ENCODE assay signal across 21 cellular contexts in genomic region chr15:28962851-28963710, GRCh38.
DNase-seq lines count a peak whose midpoint lies in the region; ATAC-seq and TF ChIP-seq lines count a peak whose summit lies in the region.
"Had no signal": no experiment of that assay in that cellular context is flagged by ENCODE, and none has a peak within 500 bp of the region (broad histone marks: within the 10 kb centered on the region; RNA-seq: fewer than 3 reads in every experiment).

No MANE protein-coding gene starts in this region.

- in situ Hi-C loops in gastrocnemius medialis (cut with MboI; ENCODE audit: low sequenced_read_pairs in 4 of 4), result no loop called here

- H4K20me1 ChIP-seq in osteoblast (ENCODE audit: insufficient read depth, low read length), result no peaks in the 10 kb centered on the region

- H3K4me3 Mint-ChIP-seq in activated T-helper 2 cell treated with anti-CD3 and anti-CD28 coated beads, Interferon-gamma antibody, Interleukin-2, Interleukin-4, amounts not matched to agents 10 μg/mL and 5 μg/mL and 100 μg/mL, durations not matched to agents 14 hours and 24 hours and 36 hours (ENCODE audit: low read depth), result no peak overlapping the region
- no peak overlapping the region for H3K4me3 Mint-ChIP-seq in WTC11
- H3K4me3 Mint-ChIP-seq: B cell, IgD-negative memory B cell, nephron had no signal

- peaks cover 16% of the 10 kb centered on the region for H3K4me1 Mint-ChIP-seq in activated T-helper 2 cell treated with anti-CD3 and anti-CD28 coated beads, Interferon-gamma antibody, Interleukin-2, Interleukin-4, amounts not matched to agents 10 μg/mL and 5 μg/mL and 100 μg/mL, durations not matched to agents 14 hours and 24 hours and 36 hours (ENCODE audit: low read depth)
- no peaks in the 10 kb centered on the region for H3K4me1 Mint-ChIP-seq in WTC11
- H3K4me1 Mint-ChIP-seq: B cell, IgD-negative memory B cell, nephron had no signal

- no peaks in the 10 kb centered on the region for H3K36me3 Mint-ChIP-seq in activated T-helper 2 cell treated with anti-CD3 and anti-CD28 coated beads, Interferon-gamma antibody, Interleukin-2, Interleukin-4, amounts not matched to agents 10 μg/mL and 5 μg/mL and 100 μg/mL, durations not matched to agents 14 hours and 24 hours and 36 hours (ENCODE audit: low read depth)
- H3K36me3 Mint-ChIP-seq in WTC11, result no peaks in the 10 kb centered on the region
- H3K36me3 Mint-ChIP-seq: IgD-negative memory B cell had no signal

- ATAC-seq in GM18502 (IDR thresholded peaks at IDR 0.05; ENCODE audit: poor library complexity, unreplicated experiment) (peak; percentile 67), HG02852 (IDR thresholded peaks at IDR 0.05; ENCODE audit: unreplicated experiment) (peak; percentile 56), WTC11 (no peak), gastrocnemius medialis (no peak), HG03342 (IDR thresholded peaks at IDR 0.05; ENCODE audit: unreplicated experiment) (no peak)
- ATAC-seq: heart right ventricle had no signal

- H3K36me3 ChIP-seq in osteoblast (ENCODE audit: insufficient read depth, low read length) (no peaks in the 10 kb centered on the region), gastrocnemius medialis (no peaks in the 10 kb centered on the region)
- H3K36me3 ChIP-seq: heart right ventricle had no signal

- H3K4me2 ChIP-seq in osteoblast (ENCODE audit: insufficient read depth, low read length), result no peak overlapping the region

- no peak for DNase-seq in activated T-helper 2 cell treated with anti-CD3 and anti-CD28 coated beads, Interferon-gamma antibody, Interleukin-2, Interleukin-4, amounts not matched to agents 10 μg/mL and 5 μg/mL and 100 μg/mL, durations not matched to agents 14 hours and 24 hours and 36 hours (ENCODE audit: low spot score)
- DNase-seq in osteoblast (ENCODE audit: insufficient read length, low spot score, missing footprints), result peak; percentile 6
- no peak for DNase-seq in WTC11 (ENCODE audit: low spot score)
- no peak for DNase-seq in gastrocnemius medialis
- DNase-seq: activated CD4-positive, alpha-beta T cell treated with anti-CD3 and anti-CD28 coated beads, Interleukin-2, amount 50 U/mL, for 4 hours; cerebellar nuclear complex; effector CD8-positive, alpha-beta T cell; heart right ventricle; kidney; mammary epithelial cell; NCI-H187; NCI-H345; RPMI8226 had no signal

- H3K27me3 ChIP-seq in osteoblast (ENCODE audit: insufficient read depth, low read length) (no peaks in the 10 kb centered on the region), gastrocnemius medialis (no peaks in the 10 kb centered on the region)

- no peak for TF ChIP-seq POLR2A in gastrocnemius medialis (IDR thresholded peaks at IDR 0.05)

- intact Hi-C loops in activated T-helper 2 cell treated with anti-CD3 and anti-CD28 coated beads, Interferon-gamma antibody, Interleukin-2, Interleukin-4, amounts not matched to agents 10 μg/mL and 5 μg/mL and 100 μg/mL, durations not matched to agents 14 hours and 24 hours and 36 hours (cut with micrococcal nuclease), result loop anchor here (1.0 kb wide), 1 partner anchor 8 kb away; no protein-coding TSS in a partner anchor
- intact Hi-C loops in gastrocnemius medialis (cut with DNase I; ENCODE audit: low total_unique reads), result no loop called here

- H3K4me3 ChIP-seq in osteoblast (ENCODE audit: insufficient read depth, low read length), result no peak overlapping the region
- H3K4me3 ChIP-seq in gastrocnemius medialis, result no peak overlapping the region
- H3K4me3 ChIP-seq: heart right ventricle had no signal

- no peaks in the 10 kb centered on the region for H3K9me3 ChIP-seq in osteoblast (ENCODE audit: low read depth, low read length)
- H3K9me3 ChIP-seq in gastrocnemius medialis, result no peaks in the 10 kb centered on the region
- H3K9me3 ChIP-seq: heart right ventricle had no signal

- no peak overlapping the region for H2AFZ ChIP-seq in osteoblast (ENCODE audit: low read length)

- H3K27ac ChIP-seq in osteoblast (ENCODE audit: low read depth, low read length) (no peak overlapping the region), gastrocnemius medialis (no peak overlapping the region)
- H3K27ac ChIP-seq: heart right ventricle, HL-60 had no signal

- H3K27ac Mint-ChIP-seq in activated T-helper 2 cell treated with anti-CD3 and anti-CD28 coated beads, Interferon-gamma antibody, Interleukin-2, Interleukin-4, amounts not matched to agents 10 μg/mL and 5 μg/mL and 100 μg/mL, durations not matched to agents 14 hours and 24 hours and 36 hours, result peak overlapping the region; percentile 36
- H3K27ac Mint-ChIP-seq in WTC11, result no peak overlapping the region
- H3K27ac Mint-ChIP-seq: B cell, IgD-negative memory B cell, nephron, progenitor cell of endocrine pancreas had no signal

- H3K79me2 ChIP-seq in osteoblast (ENCODE audit: insufficient read depth, low read length), result no peaks in the 10 kb centered on the region

- H3K9me3 Mint-ChIP-seq in activated T-helper 2 cell treated with anti-CD3 and anti-CD28 coated beads, Interferon-gamma antibody, Interleukin-2, Interleukin-4, amounts not matched to agents 10 μg/mL and 5 μg/mL and 100 μg/mL, durations not matched to agents 14 hours and 24 hours and 36 hours, result no peaks in the 10 kb centered on the region
- H3K9me3 Mint-ChIP-seq in WTC11, result no peaks in the 10 kb centered on the region

- POLR2A ChIA-PET in WTC11 (lab: Charles Lee), result no interaction called here

- CTCF ChIA-PET in WTC11 (lab: Charles Lee), result interaction anchor here (1.0 kb wide), 1 partner anchor 127 kb away, joined by 3 read pairs; no protein-coding TSS in a partner anchor

- H3K27me3 Mint-ChIP-seq in activated T-helper 2 cell treated with anti-CD3 and anti-CD28 coated beads, Interferon-gamma antibody, Interleukin-2, Interleukin-4, amounts not matched to agents 10 μg/mL and 5 μg/mL and 100 μg/mL, durations not matched to agents 14 hours and 24 hours and 36 hours (ENCODE audit: low read depth), result peaks cover 6% of the 10 kb centered on the region
- H3K27me3 Mint-ChIP-seq in WTC11 (ENCODE audit: low read depth), result no peaks in the 10 kb centered on the region
- H3K27me3 Mint-ChIP-seq: IgD-negative memory B cell, progenitor cell of endocrine pancreas had no signal

- TF ChIP-seq CTCF in osteoblast (IDR thresholded peaks at IDR 0.05; ENCODE audit: extremely low read depth, low read depth, low read length) (no peak), WTC11 (IDR thresholded peaks at IDR 0.05) (no peak), gastrocnemius medialis (IDR thresholded peaks at IDR 0.05 in 4 of 5, conservative IDR thresholded peaks at IDR 0.05 in 1 of 5) (no peak)

- H3K4me1 ChIP-seq in osteoblast (ENCODE audit: insufficient read depth, low read length) (no peaks in the 10 kb centered on the region), gastrocnemius medialis (no peaks in the 10 kb centered on the region)
- H3K4me1 ChIP-seq: heart right ventricle had no signal

TF ChIP-seq in WTC11, 78 proteins besides CTCF, POLR2A, EP300 and RAD21 (continues in another document):
- TF ChIP-seq NR2C2 (CRISPR knock-in tag; IDR thresholded peaks at IDR 0.05) (no peak), SOX15 (CRISPR knock-in tag; IDR thresholded peaks at IDR 0.05) (no peak), SMAD3 (CRISPR knock-in tag; IDR thresholded peaks at IDR 0.05; ENCODE audit: borderline replicate concordance) (no peak), E2F1 (CRISPR knock-in tag; IDR thresholded peaks at IDR 0.05) (no peak), AFF4 (CRISPR knock-in tag; IDR thresholded peaks at IDR 0.05; ENCODE audit: borderline replicate concordance) (no peak), JUN (CRISPR knock-in tag; IDR thresholded peaks at IDR 0.05) (no peak), CBFB (CRISPR knock-in tag; IDR thresholded peaks at IDR 0.05; ENCODE audit: low read depth) (no peak), NFYB (CRISPR knock-in tag; conservative IDR thresholded peaks at IDR 0.05; ENCODE audit: low read depth) (no peak), TP53 (CRISPR knock-in tag; IDR thresholded peaks at IDR 0.05) (no peak), EMX1 (CRISPR knock-in tag; IDR thresholded peaks at IDR 0.05) (no peak), ESRRA (CRISPR knock-in tag; IDR thresholded peaks at IDR 0.05; ENCODE audit: borderline replicate concordance) (no peak)

Comparison
In these comparisons a context has a peak if more than half of its experiments do, and no peak if none do; other contexts are left out.
1. ATAC-seq: peak in GM18502 (single experiment) and HG02852 (single experiment); none in WTC11 (single experiment), gastrocnemius medialis (0 of 2) and HG03342 (single experiment).